ENCODE assay signal across 8 cellular contexts in the genomic region with DNA sequence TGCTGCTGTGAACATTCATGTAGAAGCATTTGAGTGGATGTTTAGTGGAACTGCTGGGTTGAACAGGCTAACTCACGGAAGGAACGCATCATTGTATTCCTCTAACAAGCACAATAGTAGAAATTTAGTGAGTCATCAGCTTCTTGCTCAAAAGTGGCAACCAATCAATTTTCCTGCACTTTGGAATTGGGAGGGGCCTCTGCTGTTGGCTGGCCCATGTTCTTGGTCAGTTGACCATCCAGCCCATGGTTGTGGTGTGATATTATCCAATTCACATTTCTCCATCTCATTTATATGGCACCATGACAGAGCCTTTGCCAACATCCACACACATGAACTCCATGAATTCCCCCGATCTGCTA.
DNase-seq lines count a peak whose midpoint lies in the region; ATAC-seq and TF ChIP-seq lines count a peak whose summit lies in the region.

No MANE protein-coding gene starts in this region.

- DNase-seq in heart left ventricle (no peak), left ventricle myocardium superior (no peak), foreskin keratinocyte (peak; percentile 27 to 64), transverse colon (peak; percentile 45), GM03348 (ENCODE audit: low spot score) (no peak), hepatic stellate cell (ENCODE audit: low spot score) (no peak), T1000 (lab: John Stamatoyannopoulos, UW) (no peak)
- DNase-seq in activated CD4-positive, alpha-beta T cell treated with anti-CD3 and anti-CD28 coated beads, Interleukin-2, amount 10 ng/mL, durations not matched to agents 24 days and 14 days, result peak; percentile 66

- intact Hi-C loops in heart left ventricle (cut with DNase I) (loop anchor here in 1 of 10 donors (2.0 kb wide), 1 partner anchor 563 kb away; no protein-coding TSS in a partner anchor), left ventricle myocardium superior (cut with micrococcal nuclease) (no loop called here), transverse colon (cut with DNase I; ENCODE audit: low total_unique reads) (no loop called here)
- intact Hi-C loops in activated CD4-positive, alpha-beta T cell treated with anti-CD3 and anti-CD28 coated beads, Interleukin-2, amount 10 ng/mL, durations not matched to agents 24 days and 14 days (cut with micrococcal nuclease), result loop anchor here (1.0 to 2.0 kb wide), 7 partner anchors 21 to 233 kb away; a partner anchor contains a TSS

- H3K36me3 ChIP-seq in heart left ventricle (no peaks in the 10 kb centered on the region), transverse colon (no peaks in the 10 kb centered on the region)

- H3K27ac ChIP-seq in heart left ventricle (peak overlapping the region in 11 of 12 donors; percentile 1 to 79 (median 52)), foreskin keratinocyte (no peak overlapping the region), transverse colon (peak overlapping the region; percentile 76 to 83 (median 78))

- no peaks in the 10 kb centered on the region for H3K27me3 Mint-ChIP-seq in activated CD4-positive, alpha-beta T cell treated with anti-CD3 and anti-CD28 coated beads, Interleukin-2, amount 10 ng/mL, durations not matched to agents 24 days and 14 days

- no peaks in the 10 kb centered on the region for H3K9me3 ChIP-seq in heart left ventricle
- no peaks in the 10 kb centered on the region for H3K9me3 ChIP-seq in transverse colon

- TF ChIP-seq CTCF in heart left ventricle (IDR thresholded peaks at IDR 0.05) (no peak), foreskin keratinocyte (conservative IDR thresholded peaks at IDR 0.05) (no peak), transverse colon (IDR thresholded peaks at IDR 0.05) (no peak)

- H3K4me3 Mint-ChIP-seq in activated CD4-positive, alpha-beta T cell treated with anti-CD3 and anti-CD28 coated beads, Interleukin-2, amount 10 ng/mL, durations not matched to agents 24 days and 14 days, result peak overlapping the region; percentile 64

- peaks cover 42% of the 10 kb centered on the region for H3K4me1 Mint-ChIP-seq in activated CD4-positive, alpha-beta T cell treated with anti-CD3 and anti-CD28 coated beads, Interleukin-2, amount 10 ng/mL, durations not matched to agents 24 days and 14 days

- H3K4me1 ChIP-seq in heart left ventricle, result peaks cover 0 to 22% (median 5%) of the 10 kb centered on the region in 12 donors
- H3K4me1 ChIP-seq in foreskin keratinocyte, result peaks cover 7% of the 10 kb centered on the region
- H3K4me1 ChIP-seq in transverse colon, result peaks cover 0 to 19% (median 16%) of the 10 kb centered on the region in 4 donors

- ATAC-seq in heart left ventricle, result no peak
- no peak for ATAC-seq in left ventricle myocardium superior
- peak; percentile 66 for ATAC-seq in foreskin keratinocyte

- no peak for TF ChIP-seq POLR2A in heart left ventricle (IDR thresholded peaks at IDR 0.05)
- TF ChIP-seq POLR2A in transverse colon (IDR thresholded peaks at IDR 0.05), result no peak

- peak overlapping the region; percentile 93 for H3K27ac Mint-ChIP-seq in activated CD4-positive, alpha-beta T cell treated with anti-CD3 and anti-CD28 coated beads, Interleukin-2, amount 10 ng/mL, durations not matched to agents 24 days and 14 days

- H3K36me3 Mint-ChIP-seq in activated CD4-positive, alpha-beta T cell treated with anti-CD3 and anti-CD28 coated beads, Interleukin-2, amount 10 ng/mL, durations not matched to agents 24 days and 14 days (ENCODE audit: low read depth), result peaks cover 3% of the 10 kb centered on the region

- no peak for TF ChIP-seq EP300 in transverse colon (IDR thresholded peaks at IDR 0.05; ENCODE audit: low read depth)

- in situ Hi-C loops in transverse colon (cut with MboI; ENCODE audit: low pct_ligation_motif_present in 1 of 4, low pct_unique_long_range_greater_than_20kb in 1 of 4, low sequenced_read_pairs in 3 of 4), result no loop called here

- 71 to 89% (median 79%) methylated on average over 3 of the region's 3 CpGs for WGBS in heart left ventricle, 4 donors
- 49 to 60% methylated on average over 2 to 3 of the region's 3 CpGs for WGBS in transverse colon (ENCODE audit: low coverage in 1 of 2), 2 donors

- peaks cover 6% of the 10 kb centered on the region for H3K9me3 Mint-ChIP-seq in activated CD4-positive, alpha-beta T cell treated with anti-CD3 and anti-CD28 coated beads, Interleukin-2, amount 10 ng/mL, durations not matched to agents 24 days and 14 days

- H3K4me3 ChIP-seq in heart left ventricle (peak overlapping the region in 3 of 12 donors; percentile 28 to 41 (median 35)), transverse colon (peak overlapping the region in 1 of 4 donors; percentile 32)

- no peaks in the 10 kb centered on the region for H3K27me3 ChIP-seq in heart left ventricle
- peaks cover 15% of the 10 kb centered on the region for H3K27me3 ChIP-seq in foreskin keratinocyte
- no peaks in the 10 kb centered on the region for H3K27me3 ChIP-seq in transverse colon

Comparison
In these comparisons a context has a peak if more than half of its experiments do, and no peak if none do; other contexts are left out.
1. DNase-seq: peak in activated CD4-positive, alpha-beta T cell treated with anti-CD3 and anti-CD28 coated beads, Interleukin-2, amount 10 ng/mL, durations not matched to agents 24 days and 14 days (single experiment), foreskin keratinocyte (2 of 2) and transverse colon (single experiment); none in heart left ventricle (0 of 5), left ventricle myocardium superior (single experiment), GM03348 (single experiment), hepatic stellate cell (single experiment) and T1000 (single experiment).